Comparison of ENCODE assay signal across 5 cellular contexts in genomic region chr1:80539298-80539697, GRCh38.
DNase-seq lines count a peak whose midpoint lies in the region; FAIRE-seq and TF ChIP-seq lines count a peak whose summit lies in the region.
"Not testable (repeated sequence)": the region's sequence is repeated elsewhere in the genome, so short reads cannot be mapped to it uniquely, and the experiment has no call there.

No MANE protein-coding gene starts in this region.

- peaks cover 56% of the 10 kb centered on the region for H3K36me3 Mint-ChIP-seq in Calu3 (ENCODE audit: insufficient read depth, unreplicated experiment)
- not testable (repeated sequence) for H3K36me3 Mint-ChIP-seq in nephron (ENCODE audit: low read depth)

- H3K4me1 ChIP-seq in BLaER1 treated with 17β-estradiol and CSF1 and Interleukin-3, amounts not matched to agents 10 nM and 100 nM = not testable (repeated sequence)

- not testable (repeated sequence) for H3K4me3 ChIP-seq in BLaER1 treated with 17β-estradiol and CSF1 and Interleukin-3, amounts not matched to agents 10 nM and 100 nM
- peak overlapping the region; percentile 43 for H3K4me3 ChIP-seq in kidney epithelial cell (ENCODE audit: low read depth, low read length)

- H3K4me1 Mint-ChIP-seq in Calu3 (ENCODE audit: low read depth, unreplicated experiment) = peaks cover 42% of the 10 kb centered on the region
- peaks cover 11% of the 10 kb centered on the region for H3K4me1 Mint-ChIP-seq in nephron

- H3K9me3 ChIP-seq in BLaER1 treated with 17β-estradiol and CSF1 and Interleukin-3, amounts not matched to agents 10 nM and 100 nM (replicated peaks in 1 of 11) = not testable (repeated sequence)

- peak overlapping the region; percentile 49 for H3K27ac Mint-ChIP-seq in Calu3 (ENCODE audit: unreplicated experiment)
- peak overlapping the region in 1 of 3 experiments; percentile 98 for H3K27ac Mint-ChIP-seq in nephron

- TF ChIP-seq CTCF in Calu3 (IDR thresholded peaks at IDR 0.05; ENCODE audit: unreplicated experiment); kidney epithelial cell (IDR thresholded peaks at IDR 0.05; ENCODE audit: insufficient read depth, low read length, poor library complexity, severe bottlenecking); nephron (IDR thresholded peaks at IDR 0.05; ENCODE audit: unreplicated experiment in 3 of 3): not testable (repeated sequence)

- H3K4me2 ChIP-seq in BLaER1 treated with 17β-estradiol and CSF1 and Interleukin-3, amounts not matched to agents 10 nM and 100 nM = peak overlapping the region in 6 of 11 experiments; percentile 7 to 35 (median 20); a peak in 4 of 22 replicates

- H3K4me3 Mint-ChIP-seq in Calu3 (ENCODE audit: low read depth, unreplicated experiment) = peak overlapping the region; percentile 13
- H3K4me3 Mint-ChIP-seq in nephron = peak overlapping the region in 2 of 3 experiments; percentile 83 to 88

- intact Hi-C loops in Calu3 (cut with micrococcal nuclease; ENCODE audit: unreplicated experiment) = loop anchor here (2.0 to 5.0 kb wide), 3 partner anchors 56 to 1268 kb away; no protein-coding TSS in a partner anchor

- not testable (repeated sequence) for H4K20me1 ChIP-seq in BLaER1 treated with 17β-estradiol and CSF1 and Interleukin-3, amounts not matched to agents 10 nM and 100 nM

- not testable (repeated sequence) for H3K9me3 Mint-ChIP-seq in Calu3 (ENCODE audit: low read depth, unreplicated experiment); nephron

- not testable (repeated sequence) for H3K27me3 ChIP-seq in BLaER1 treated with 17β-estradiol and CSF1 and Interleukin-3, amounts not matched to agents 10 nM and 100 nM; kidney epithelial cell (ENCODE audit: control insufficient read depth, insufficient read depth, low read length)

- H3K9ac ChIP-seq in BLaER1 treated with 17β-estradiol and CSF1 and Interleukin-3, amounts not matched to agents 10 nM and 100 nM = not testable (repeated sequence)

- peak; percentile 91 for FAIRE-seq in RCC 7860 (lab: Jason Lieb, UNC)

- H3K27me3 Mint-ChIP-seq in Calu3 (ENCODE audit: unreplicated experiment); nephron (ENCODE audit: low read depth): not testable (repeated sequence)

- not testable (repeated sequence) for H3K36me3 ChIP-seq in BLaER1 treated with 17β-estradiol and CSF1 and Interleukin-3, amounts not matched to agents 10 nM and 100 nM; kidney epithelial cell (ENCODE audit: control insufficient read depth, insufficient read depth, low read length)

- not testable (repeated sequence) for DNase-seq in Calu3; kidney epithelial cell (ENCODE audit: low read depth)
- DNase-seq in RCC 7860 (ENCODE audit: low spot score) = peak; percentile 53

- CTCF ChIA-PET in Calu3 (lab: Charles Lee) = interaction anchor here (0.7 kb wide), 1 partner anchor 819 kb away, joined by 3 read pairs; no protein-coding TSS in a partner anchor

- BruUV-seq in Calu3 (replicated peaks; lab: Mats Ljungman, UMichigan) = not testable (repeated sequence)

- not testable (repeated sequence) for H3K27ac ChIP-seq in BLaER1 treated with 17β-estradiol and CSF1 and Interleukin-3, amounts not matched to agents 10 nM and 100 nM
